Comparison of ENCODE assay signal across 1 cellular context in the genomic region with DNA sequence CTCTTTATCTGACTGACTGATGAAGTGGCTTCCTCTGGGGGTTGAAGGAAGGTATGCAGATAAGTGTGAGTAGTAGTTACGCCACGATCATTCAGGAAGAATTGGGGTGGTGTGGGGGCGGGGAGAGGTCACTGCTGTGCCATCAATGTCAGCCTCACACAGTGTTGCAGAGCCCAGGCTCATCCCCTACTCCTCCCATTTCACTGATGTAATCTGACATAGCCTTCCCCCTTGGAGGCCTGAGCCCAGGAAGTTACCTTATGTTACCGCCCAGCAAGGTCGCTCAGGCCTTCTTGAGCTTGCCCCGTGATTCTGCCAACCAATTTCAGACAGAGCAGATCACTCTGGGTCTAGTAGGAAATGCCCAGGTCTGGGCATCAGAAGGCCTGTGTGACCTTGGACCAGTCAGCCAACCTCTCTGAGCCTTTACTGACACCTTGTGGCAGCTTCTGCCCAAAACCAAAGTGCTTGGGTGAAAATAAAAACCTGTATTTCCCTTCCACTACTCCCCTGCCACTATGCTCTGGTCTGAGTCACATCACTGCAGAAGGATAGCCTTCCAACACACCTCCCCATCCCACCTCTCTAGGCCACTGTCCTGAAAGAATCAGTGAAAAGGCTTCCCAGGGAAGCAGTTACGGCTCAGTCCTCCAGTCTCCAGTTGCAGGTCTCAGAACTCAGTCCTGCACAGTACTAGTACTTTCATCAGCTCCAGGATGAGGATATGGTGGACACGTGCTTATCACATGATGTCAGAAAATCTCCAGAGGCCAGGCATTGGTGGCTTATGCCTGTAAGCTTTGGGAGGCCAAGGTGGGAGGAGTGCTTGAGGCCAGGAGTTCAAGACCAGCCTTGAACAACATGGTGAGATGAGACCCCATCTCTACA.
TF ChIP-seq lines count a peak whose summit lies in the region.

No MANE protein-coding gene starts in this region.

TF ChIP-seq in A549, 52 proteins besides CTCF, POLR2A, EP300 and RAD21 (continued from another document):
- TF ChIP-seq JUNB (IDR thresholded peaks at IDR 0.05): no peak
- TF ChIP-seq FOSB (CRISPR knock-in tag; IDR thresholded peaks at IDR 0.05): no peak
